In the genomic region with DNA sequence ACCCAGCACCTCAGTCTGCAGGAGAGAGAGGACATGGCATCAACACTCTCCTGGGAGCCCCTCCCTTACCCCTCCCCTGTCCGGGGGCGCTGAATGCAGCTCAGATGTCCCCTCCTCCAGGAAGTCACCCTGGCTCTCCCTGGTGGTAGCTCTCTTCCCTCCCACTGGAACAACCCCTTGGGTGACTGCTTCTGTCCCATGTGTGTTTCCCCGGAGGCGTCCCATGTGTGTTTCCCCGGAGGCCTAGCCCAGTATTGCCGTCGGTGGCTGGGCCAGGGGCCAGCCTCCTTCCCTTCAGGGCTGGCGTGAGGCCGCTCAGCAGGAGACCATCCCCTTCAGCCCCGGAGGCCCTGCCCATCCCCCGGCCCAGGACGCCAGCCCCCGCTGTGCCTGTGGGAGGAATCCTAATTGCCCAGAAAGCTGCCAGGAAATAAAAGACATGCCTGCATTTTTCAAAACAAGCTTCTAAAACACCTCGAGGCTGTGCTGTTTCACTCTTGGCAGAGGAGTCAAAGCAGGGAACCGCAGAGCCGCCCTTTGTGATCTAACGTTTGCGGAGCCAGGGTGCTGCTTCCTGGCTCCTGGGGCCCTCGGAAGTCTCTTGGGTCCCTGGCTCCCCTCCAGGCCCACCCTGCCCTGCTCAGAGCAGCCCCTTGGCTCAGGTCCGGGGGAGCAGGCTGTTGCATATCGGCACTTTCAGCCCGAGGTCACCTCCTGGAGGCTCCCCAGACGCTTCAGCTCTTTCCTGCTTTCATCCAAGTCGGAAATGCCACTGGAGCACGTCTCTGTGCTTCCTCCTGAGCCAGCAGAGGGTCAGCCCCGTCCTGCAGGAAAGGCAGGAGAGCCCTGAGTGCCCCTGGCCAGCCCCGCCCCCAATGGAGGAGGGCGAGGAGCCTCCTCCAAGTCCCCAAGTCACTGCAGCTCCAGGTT, we compare ENCODE assay signal across 8 cellular contexts. TPM values are rescaled to one million over a fixed set of nuclear protein-coding genes. Genes with fewer than 3 reads are reported as not detected.
DNase-seq lines count a peak whose midpoint lies in the region; ATAC-seq and FAIRE-seq lines count a peak whose summit lies in the region.

No MANE protein-coding gene starts in this region.

- DNase-seq in activated CD4-positive, alpha-beta T cell treated with anti-CD3 and anti-CD28 coated beads for 1 hour, result peak; percentile 15
- no peak for DNase-seq in activated CD4-positive, alpha-beta T cell treated with anti-CD3 and anti-CD28 coated beads for 4 hours
- DNase-seq in activated CD4-positive, alpha-beta memory T cell treated with anti-CD3 and anti-CD28 coated beads, Interleukin-2, amount 10 ng/mL, durations not matched to agents 7 days and 5 days, result peak; percentile 57
- DNase-seq in memory B cell (ENCODE audit: low spot score in 2 of 2) (no peak), stromal cell of bone marrow (ENCODE audit: low read depth) (peak; percentile 43), germinal center (ENCODE audit: low spot score) (no peak)

- peaks cover 9% of the 10 kb centered on the region for H3K9me3 Mint-ChIP-seq in activated CD4-positive, alpha-beta memory T cell treated with anti-CD3 and anti-CD28 coated beads, Interleukin-2, amount 10 ng/mL, durations not matched to agents 7 days and 5 days
- peaks cover 11% of the 10 kb centered on the region for H3K9me3 Mint-ChIP-seq in memory B cell

- POLR2A ChIA-PET in activated CD4-positive, alpha-beta memory T cell treated with anti-CD3 and anti-CD28 coated beads, Interleukin-2, amount 10 ng/mL, durations not matched to agents 7 days and 5 days (lab: Charles Lee), result interaction anchor here (1.2 kb wide), 1 partner anchor 140 kb away, joined by 3 read pairs; no protein-coding TSS in a partner anchor

- H3K27ac Mint-ChIP-seq in activated CD4-positive, alpha-beta memory T cell treated with anti-CD3 and anti-CD28 coated beads, Interleukin-2, amount 10 ng/mL, durations not matched to agents 7 days and 5 days, result peak overlapping the region; percentile 61
- no peak overlapping the region for H3K27ac Mint-ChIP-seq in memory B cell

- H3K36me3 Mint-ChIP-seq in activated CD4-positive, alpha-beta memory T cell treated with anti-CD3 and anti-CD28 coated beads, Interleukin-2, amount 10 ng/mL, durations not matched to agents 7 days and 5 days (ENCODE audit: low read depth), result peaks cover 4% of the 10 kb centered on the region
- peaks cover 6% of the 10 kb centered on the region for H3K36me3 Mint-ChIP-seq in memory B cell

- peaks cover 23% of the 10 kb centered on the region for H3K27me3 Mint-ChIP-seq in activated CD4-positive, alpha-beta memory T cell treated with anti-CD3 and anti-CD28 coated beads, Interleukin-2, amount 10 ng/mL, durations not matched to agents 7 days and 5 days
- peaks cover 17% of the 10 kb centered on the region for H3K27me3 Mint-ChIP-seq in memory B cell

- peak; percentile 51 for FAIRE-seq in endometrium (lab: Jason Lieb, UNC)

- peak; percentile 60 for ATAC-seq in memory B cell (ENCODE audit: low read depth)
- ATAC-seq in GM21526 (IDR thresholded peaks at IDR 0.05; ENCODE audit: low FRiP score, unreplicated experiment), result no peak

- H3K4me1 Mint-ChIP-seq in activated CD4-positive, alpha-beta memory T cell treated with anti-CD3 and anti-CD28 coated beads, Interleukin-2, amount 10 ng/mL, durations not matched to agents 7 days and 5 days, result peaks cover 25% of the 10 kb centered on the region
- peaks cover 7% of the 10 kb centered on the region for H3K4me1 Mint-ChIP-seq in memory B cell

- CTCF ChIA-PET in activated CD4-positive, alpha-beta memory T cell treated with anti-CD3 and anti-CD28 coated beads, Interleukin-2, amount 10 ng/mL, durations not matched to agents 7 days and 5 days (lab: Charles Lee), result no interaction called here

- no peak overlapping the region for H3K4me3 Mint-ChIP-seq in activated CD4-positive, alpha-beta memory T cell treated with anti-CD3 and anti-CD28 coated beads, Interleukin-2, amount 10 ng/mL, durations not matched to agents 7 days and 5 days
- H3K4me3 Mint-ChIP-seq in memory B cell, result peak overlapping the region; percentile 29

RNA-seq across cellular contexts. Expression of gene SNED1, which starts 11.4 kb away (rescaled TPM):
- total RNA-seq in activated CD4-positive, alpha-beta memory T cell treated with anti-CD3 and anti-CD28 coated beads, Interleukin-2, amount 10 ng/mL, durations not matched to agents 7 days and 5 days, result 10 to 100 TPM; 32.6 to 34.3 TPM

Comparison
In these comparisons a context has a peak if more than half of its experiments do, and no peak if none do; other contexts are left out.
1. DNase-seq: peak in activated CD4-positive, alpha-beta T cell treated with anti-CD3 and anti-CD28 coated beads for 1 hour (single experiment), activated CD4-positive, alpha-beta memory T cell treated with anti-CD3 and anti-CD28 coated beads, Interleukin-2, amount 10 ng/mL, durations not matched to agents 7 days and 5 days (single experiment) and stromal cell of bone marrow (single experiment); none in activated CD4-positive, alpha-beta T cell treated with anti-CD3 and anti-CD28 coated beads for 4 hours (0 of 2), memory B cell (0 of 2) and germinal center (single experiment).